Comparison of ENCODE assay signal across 10 cellular contexts in the genomic region with DNA sequence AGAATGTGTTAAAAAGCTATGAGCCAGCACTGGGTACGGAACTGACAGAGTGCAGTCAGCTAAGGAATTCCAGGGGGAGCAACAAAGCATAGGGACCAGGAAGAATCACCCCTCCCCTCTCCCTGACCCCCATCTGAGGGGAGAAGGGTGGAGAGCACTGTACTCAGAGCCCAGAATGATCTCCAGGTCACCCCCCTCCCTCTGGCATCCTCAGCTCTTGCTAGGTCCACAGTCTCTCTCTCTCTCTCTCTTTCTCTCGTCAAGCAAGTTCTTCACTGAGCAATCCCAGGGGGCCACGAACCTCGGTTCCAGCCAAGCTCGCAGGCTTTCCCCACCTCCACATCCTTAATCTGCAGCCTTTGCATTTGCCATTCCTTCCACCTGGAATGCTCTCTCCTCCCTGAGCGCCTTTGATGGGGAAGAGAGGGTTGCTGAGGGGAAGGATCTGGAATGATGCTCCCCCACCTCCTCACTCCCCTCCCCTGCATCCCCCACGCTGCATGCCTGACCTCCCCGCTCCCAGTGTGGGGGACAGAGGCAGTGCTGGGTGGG. TPM values are rescaled to one million over a fixed set of nuclear protein-coding genes. Genes with fewer than 3 reads are reported as not detected.
A peak's percentile ranks its signal among the peaks of the same experiment; 100 is the strongest.
DNase-seq lines count a peak whose midpoint lies in the region; ATAC-seq and TF ChIP-seq lines count a peak whose summit lies in the region.
"Had no signal": no experiment of that assay in that cellular context is flagged by ENCODE, and none has a peak within 500 bp of the region (broad histone marks: within the 10 kb centered on the region; RNA-seq: fewer than 3 reads in every experiment).

No MANE protein-coding gene starts in this region.

- peaks cover 19% of the 10 kb centered on the region for H3K4me1 Mint-ChIP-seq in activated CD4-positive, alpha-beta T cell treated with anti-CD3 and anti-CD28 coated beads, Interleukin-2, amount 10 ng/mL, durations not matched to agents 7 days and 5 days

- TF ChIP-seq POLR2A in tibial nerve (IDR thresholded peaks at IDR 0.05): no peak

- H3K79me2 ChIP-seq in DOHH2 (ENCODE audit: control insufficient read depth, low read length) (no peaks in the 10 kb centered on the region), OCI-LY7 (ENCODE audit: insufficient read depth, low read depth, low read length) (no peaks in the 10 kb centered on the region)

- no peak overlapping the region for H3K27ac Mint-ChIP-seq in activated CD4-positive, alpha-beta T cell treated with anti-CD3 and anti-CD28 coated beads, Interleukin-2, amount 10 ng/mL, durations not matched to agents 7 days and 5 days

- no peak overlapping the region for H4K8ac ChIP-seq in neuronal stem cell (ENCODE audit: low read depth, low read length)

- H3K14ac ChIP-seq in neuronal stem cell (ENCODE audit: low read length): no peak overlapping the region

- no peaks in the 10 kb centered on the region for H3K9me3 Mint-ChIP-seq in activated CD4-positive, alpha-beta T cell treated with anti-CD3 and anti-CD28 coated beads, Interleukin-2, amount 10 ng/mL, durations not matched to agents 7 days and 5 days

- no peak overlapping the region for H3K23ac ChIP-seq in neuronal stem cell (ENCODE audit: low read depth, low read length, poor library complexity)

- H4K20me1 ChIP-seq in DOHH2 (ENCODE audit: control insufficient read depth, insufficient read depth, low read depth, low read length) (no peaks in the 10 kb centered on the region), OCI-LY7 (ENCODE audit: insufficient read depth, low read length) (no peaks in the 10 kb centered on the region)

- no peak for ATAC-seq in GM19395 (IDR thresholded peaks at IDR 0.05; ENCODE audit: unreplicated experiment)
- ATAC-seq in GM19455 (IDR thresholded peaks at IDR 0.05; ENCODE audit: unreplicated experiment): no peak

- no peaks in the 10 kb centered on the region for H3K36me3 Mint-ChIP-seq in activated CD4-positive, alpha-beta T cell treated with anti-CD3 and anti-CD28 coated beads, Interleukin-2, amount 10 ng/mL, durations not matched to agents 7 days and 5 days (ENCODE audit: low read depth)
- H3K36me3 Mint-ChIP-seq: immature natural killer cell had no signal

- no peak overlapping the region for H3K27ac ChIP-seq in DOHH2 (ENCODE audit: low read depth, low read length)
- no peak overlapping the region for H3K27ac ChIP-seq in OCI-LY7 (ENCODE audit: low read depth, low read length, poor library complexity, severe bottlenecking)
- peak overlapping the region; percentile 52 for H3K27ac ChIP-seq in neuronal stem cell (replicated peaks; ENCODE audit: low read length)
- H3K27ac ChIP-seq in tibial nerve: peak overlapping the region in 2 of 4 donors; percentile 58 to 59

- no peak overlapping the region for H3K4ac ChIP-seq in neuronal stem cell (ENCODE audit: low read length)

- no peak for TF ChIP-seq EP300 in tibial nerve (IDR thresholded peaks at IDR 0.05)

- no peak overlapping the region for H3K4me3 Mint-ChIP-seq in activated CD4-positive, alpha-beta T cell treated with anti-CD3 and anti-CD28 coated beads, Interleukin-2, amount 10 ng/mL, durations not matched to agents 7 days and 5 days
- H3K4me3 Mint-ChIP-seq: immature natural killer cell had no signal

- BruUV-seq in OCI-LY7 (replicated peaks; lab: Mats Ljungman, UMichigan): no TSS peak

- no peaks in the 10 kb centered on the region for H3K79me1 ChIP-seq in neuronal stem cell (ENCODE audit: low read depth, low read length)

- no peak overlapping the region for H2BK15ac ChIP-seq in neuronal stem cell (ENCODE audit: low read length)

- H3K36me3 ChIP-seq in DOHH2 (ENCODE audit: control insufficient read depth, low read length) (no peaks in the 10 kb centered on the region), OCI-LY7 (ENCODE audit: insufficient read depth, low read length) (no peaks in the 10 kb centered on the region), neuronal stem cell (replicated peaks in 1 of 2; ENCODE audit: control insufficient read depth in 2 of 2, insufficient read depth in 2 of 2, low read length in 2 of 2) (no peaks in the 10 kb centered on the region), tibial nerve (no peaks in the 10 kb centered on the region)

- H3K9ac ChIP-seq in neuronal stem cell (ENCODE audit: low read depth, low read length, poor library complexity): no peak overlapping the region

- H3K4me2 ChIP-seq in DOHH2 (ENCODE audit: low read length): peak overlapping the region; percentile 30; the same call in 1 of the 2 replicates
- peak overlapping the region; percentile 43; the same call in 1 of the 2 replicates for H3K4me2 ChIP-seq in OCI-LY7 (ENCODE audit: low read length)
- H3K4me2 ChIP-seq in neuronal stem cell (ENCODE audit: insufficient read depth, low read length, poor library complexity, severe bottlenecking): peak overlapping the region; percentile 13

- H4K91ac ChIP-seq in neuronal stem cell (ENCODE audit: low read depth, low read length, poor library complexity): no peak overlapping the region

- H2BK12ac ChIP-seq in neuronal stem cell (ENCODE audit: low read length): no peak overlapping the region

- no peak overlapping the region for H2AK5ac ChIP-seq in neuronal stem cell (ENCODE audit: low read depth, low read length)

- no peak overlapping the region for H2BK120ac ChIP-seq in neuronal stem cell (ENCODE audit: low read depth, low read length)

- POLR2A ChIA-PET in OCI-LY7 (lab: Charles Lee): interaction anchor here (0.6 to 0.9 kb wide), 3 partner anchors 13 to 56 kb away, joined by 3 to 5 read pairs (median 4); no protein-coding TSS in a partner anchor
- POLR2A ChIA-PET in activated CD4-positive, alpha-beta T cell treated with anti-CD3 and anti-CD28 coated beads, Interleukin-2, amount 10 ng/mL, durations not matched to agents 7 days and 5 days (lab: Charles Lee): interaction anchor here (0.5 kb wide), 1 partner anchor 12 kb away, joined by 6 read pairs; no protein-coding TSS in a partner anchor

- no peak overlapping the region for H2BK5ac ChIP-seq in neuronal stem cell (ENCODE audit: low read length)

- peak overlapping the region; percentile 59 for H3K18ac ChIP-seq in neuronal stem cell (ENCODE audit: low read length)

- no peak for TF ChIP-seq CTCF in DOHH2 (IDR thresholded peaks at IDR 0.05; ENCODE audit: low read depth, low read length, poor library complexity, severe bottlenecking)
- TF ChIP-seq CTCF in OCI-LY7 (conservative IDR thresholded peaks at IDR 0.05; ENCODE audit: low read length): no peak
- peak; percentile 40 for TF ChIP-seq CTCF in fibroblast of pulmonary artery (IDR thresholded peaks at IDR 0.05; ENCODE audit: low read length, missing control alignments)
- TF ChIP-seq CTCF in tibial nerve (IDR thresholded peaks at IDR 0.05): peak in 2 of 5 experiments; percentile 16 to 25

- H3K9me2 ChIP-seq in DOHH2 (replicated peaks; ENCODE audit: control insufficient read depth, low read length) (no peaks in the 10 kb centered on the region), OCI-LY7 (ENCODE audit: insufficient read depth, low read length) (no peaks in the 10 kb centered on the region)

- no peaks in the 10 kb centered on the region for H3K27me3 Mint-ChIP-seq in activated CD4-positive, alpha-beta T cell treated with anti-CD3 and anti-CD28 coated beads, Interleukin-2, amount 10 ng/mL, durations not matched to agents 7 days and 5 days

- H3K4me3 ChIP-seq in DOHH2 (ENCODE audit: low read length) (no peak overlapping the region), OCI-LY7 (ENCODE audit: low read depth, low read length, poor library complexity, severe bottlenecking) (no peak overlapping the region), fibroblast of pulmonary artery (replicated peaks; ENCODE audit: low read depth, low read length) (no peak overlapping the region), neuronal stem cell (ENCODE audit: low read length in 2 of 2) (peak overlapping the region in 1 of 2 donors; percentile 17), tibial nerve (no peak overlapping the region)

- intact Hi-C loops in OCI-LY7 (cut with micrococcal nuclease; ENCODE audit: unreplicated experiment): no loop called here

- CTCF ChIA-PET in OCI-LY7 (lab: Charles Lee; ENCODE audit: unreplicated experiment): interaction anchor here (0.6 kb wide), 1 partner anchor 1034 kb away, joined by 3 read pairs; no protein-coding TSS in a partner anchor
- CTCF ChIA-PET in activated CD4-positive, alpha-beta T cell treated with anti-CD3 and anti-CD28 coated beads, Interleukin-2, amount 10 ng/mL, durations not matched to agents 7 days and 5 days (lab: Charles Lee): interaction anchor here (0.8 to 1.4 kb wide), 5 partner anchors 13 to 166 kb away, joined by 3 to 5 read pairs (median 3); no protein-coding TSS in a partner anchor

- H3K4me1 ChIP-seq in DOHH2 (ENCODE audit: control insufficient read depth, low read length) (peaks cover 48% of the 10 kb centered on the region), OCI-LY7 (ENCODE audit: insufficient read depth, low read length, poor library complexity, severe bottlenecking) (peaks cover 24% of the 10 kb centered on the region), neuronal stem cell (ENCODE audit: control insufficient read depth in 2 of 2, insufficient read depth in 1 of 2, low read depth in 1 of 2, low read length in 2 of 2) (peaks cover 11 to 16% of the 10 kb centered on the region in 2 donors), tibial nerve (peaks cover 3 to 34% (median 18%) of the 10 kb centered on the region in 4 donors)

- DNase-seq in OCI-LY7 (ENCODE audit: low spot score) (no peak), fibroblast of pulmonary artery (ENCODE audit: low read depth) (peak; percentile 60), neuronal stem cell (ENCODE audit: low spot score) (no peak), tibial nerve (ENCODE audit: low spot score in 2 of 2) (no peak)
- no peak for DNase-seq in activated CD4-positive, alpha-beta T cell treated with anti-CD3 and anti-CD28 coated beads, Interleukin-2, amount 10 ng/mL, durations not matched to agents 7 days and 5 days
- DNase-seq: immature natural killer cell; stimulated activated CD4-positive, alpha-beta T cell treated with anti-CD3 and anti-CD28 coated beads, Interleukin-2, amount 100 ng/mL, for 48 hours had no signal

- H3K27me3 ChIP-seq in DOHH2 (ENCODE audit: control insufficient read depth, low read length): no peaks in the 10 kb centered on the region
- H3K27me3 ChIP-seq in neuronal stem cell (ENCODE audit: control insufficient read depth in 3 of 3, insufficient read depth in 3 of 3, low read depth in 1 of 3, low read length in 3 of 3): no peaks in the 10 kb centered on the region
- no peaks in the 10 kb centered on the region for H3K27me3 ChIP-seq in tibial nerve

- H3K9me3 ChIP-seq in DOHH2 (ENCODE audit: control insufficient read depth, insufficient read depth, low read length): peaks cover 5% of the 10 kb centered on the region; the same call in 1 of the 2 replicates
- no peaks in the 10 kb centered on the region for H3K9me3 ChIP-seq in OCI-LY7 (ENCODE audit: low read length)
- no peaks in the 10 kb centered on the region for H3K9me3 ChIP-seq in neuronal stem cell (replicated peaks in 1 of 2; ENCODE audit: control insufficient read depth in 2 of 2, insufficient read depth in 1 of 2, low read depth in 1 of 2, low read length in 2 of 2)
- no peaks in the 10 kb centered on the region for H3K9me3 ChIP-seq in tibial nerve

- H3F3A ChIP-seq in DOHH2 (ENCODE audit: control insufficient read depth, insufficient read depth): peaks cover 15% of the 10 kb centered on the region; the same call in 1 of the 2 replicates

- WGBS in neuronal stem cell (ENCODE audit: extremely low coverage in 2 of 2, insufficient read length in 2 of 2, insufficient replicate concordance in 1 of 2), 2 donors: no CpG with 5 or more reads among the region's 8 CpGs
- WGBS in tibial nerve, 2 donors: 24 to 29% methylated on average over 8 of the region's 8 CpGs

- H2AFZ ChIP-seq in OCI-LY7 (ENCODE audit: low read length) (no peak overlapping the region), neuronal stem cell (ENCODE audit: low read length) (peak overlapping the region; percentile 79)

RNA-seq across cellular contexts. Expression of a gene that starts 6.7 kb away (rescaled TPM):
- total RNA-seq in OCI-LY7 (2014; rRNA removed; shearing (Covaris generic)): 25.1 and 26.9 TPM in 2 replicates
- 106 and 110 TPM in 2 replicates for total RNA-seq in OCI-LY7 (2022)
- polyA plus RNA-seq in neuronal stem cell (2013, experiment 1 of 2): 44.1 TPM
- polyA plus RNA-seq in neuronal stem cell (2013, experiment 2 of 2): 45.8 TPM
- 100 to 1,000 TPM; 137 to 143 TPM for total RNA-seq in activated CD4-positive, alpha-beta T cell treated with anti-CD3 and anti-CD28 coated beads, Interleukin-2, amount 10 ng/mL, durations not matched to agents 7 days and 5 days
- 10 to 100 TPM; 74.9 to 95.9 (median 83.4) TPM for total RNA-seq in tibial nerve
